ENCODE assay signal across 11 cellular contexts in the genomic region with DNA sequence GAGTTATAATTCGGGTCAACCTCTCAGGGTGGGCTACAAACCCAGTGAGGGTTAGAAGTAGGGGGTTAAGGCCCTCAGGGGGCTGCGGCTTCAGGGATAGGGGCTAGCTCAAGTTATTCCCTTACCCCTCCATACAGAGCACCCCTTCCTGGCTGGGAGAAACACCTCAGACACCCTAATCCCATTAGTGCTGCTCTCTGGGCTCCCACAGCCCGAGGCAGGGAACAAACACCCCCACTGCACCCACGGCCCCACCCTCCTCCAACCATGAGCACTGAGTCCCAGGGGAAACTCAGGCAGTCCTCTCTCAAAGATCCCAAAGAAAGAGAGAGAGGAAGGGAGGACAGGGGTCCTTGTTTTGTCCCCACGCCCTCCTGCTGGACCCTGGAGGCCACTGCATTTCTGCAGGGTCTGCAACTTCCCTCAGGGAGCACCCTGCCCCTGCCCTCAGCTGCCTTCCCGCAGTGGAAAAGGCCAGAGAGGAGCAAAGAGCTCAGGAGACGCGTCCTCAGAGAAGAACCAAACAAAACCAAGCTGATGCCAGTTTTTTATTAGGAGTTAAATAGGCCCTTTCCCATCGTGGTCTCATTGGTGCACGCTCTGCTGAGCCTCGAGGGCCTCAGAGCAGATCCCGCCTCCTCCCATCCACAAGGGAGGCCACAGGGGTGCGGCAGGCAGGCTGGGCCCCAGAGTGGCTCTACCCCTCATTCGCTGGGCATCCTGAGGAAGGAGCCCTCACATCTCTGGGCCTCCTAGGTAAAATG. TPM values are rescaled to one million over a fixed set of nuclear protein-coding genes. Genes with fewer than 3 reads are reported as not detected.
DNase-seq lines count a peak whose midpoint lies in the region; ATAC-seq and TF ChIP-seq lines count a peak whose summit lies in the region.
"Had no signal": no experiment of that assay in that cellular context is flagged by ENCODE, and none has a peak within 500 bp of the region (broad histone marks: within the 10 kb centered on the region; RNA-seq: fewer than 3 reads in every experiment).

No MANE protein-coding gene starts in this region.

- CTCF ChIA-PET in activated CD4-positive, alpha-beta T cell treated with anti-CD3 and anti-CD28 coated beads for 36 hours (lab: Charles Lee) = no interaction called here
- CTCF ChIA-PET in T-cell (lab: Charles Lee) = interaction anchor here (0.5 to 2.8 kb wide), 4 partner anchors 11 to 131 kb away, joined by 3 to 28 read pairs (median 8); a partner anchor contains a TSS

- H4K20me1 ChIP-seq in hepatocyte (ENCODE audit: insufficient read depth, poor library complexity, severe bottlenecking) = no peaks in the 10 kb centered on the region

- H3K4me3 Mint-ChIP-seq in activated CD4-positive, alpha-beta T cell treated with anti-CD3 and anti-CD28 coated beads for 36 hours = peak overlapping the region; percentile 27
- H3K4me3 Mint-ChIP-seq in T-cell = peak overlapping the region in 2 of 3 donors; percentile 44 to 93
- H3K4me3 Mint-ChIP-seq in stimulated activated naive CD8-positive, alpha-beta T cell treated with anti-CD3 and anti-CD28 coated beads, Interleukin-15, amount 100 ng/mL, for 72 hours = peak overlapping the region in 1 of 2 donors; percentile 1

- no peaks in the 10 kb centered on the region for H3K36me3 ChIP-seq in hepatocyte (replicated peaks; ENCODE audit: insufficient read depth, low read depth)
- H3K36me3 ChIP-seq in suprapubic skin = no peaks in the 10 kb centered on the region

- H3K4me3 ChIP-seq in hepatocyte (no peak overlapping the region), suprapubic skin (peak overlapping the region; percentile 58)

- WGBS in hepatocyte (ENCODE audit: low lambda C conversion rate, missing lambda C conversion rate) = 64% methylated on average over 14 of the region's 14 CpGs
- WGBS in suprapubic skin = 35% methylated on average over 14 of the region's 14 CpGs

- no peaks in the 10 kb centered on the region for H3K27me3 Mint-ChIP-seq in activated CD4-positive, alpha-beta T cell treated with anti-CD3 and anti-CD28 coated beads for 36 hours
- no peaks in the 10 kb centered on the region for H3K27me3 Mint-ChIP-seq in T-cell
- no peaks in the 10 kb centered on the region for H3K27me3 Mint-ChIP-seq in stimulated activated naive CD8-positive, alpha-beta T cell treated with anti-CD3 and anti-CD28 coated beads, Interleukin-15, amount 100 ng/mL, for 72 hours

- peak overlapping the region; percentile 96 for H3K27ac Mint-ChIP-seq in activated CD4-positive, alpha-beta T cell treated with anti-CD3 and anti-CD28 coated beads for 36 hours
- peak overlapping the region; percentile 100 for H3K27ac Mint-ChIP-seq in T-cell
- no peak overlapping the region for H3K27ac Mint-ChIP-seq in stimulated activated naive CD8-positive, alpha-beta T cell treated with anti-CD3 and anti-CD28 coated beads, Interleukin-15, amount 100 ng/mL, for 72 hours

- peak overlapping the region; percentile 63 for H3K4me2 ChIP-seq in hepatocyte

- TF ChIP-seq EP300 in suprapubic skin (IDR thresholded peaks at IDR 0.05) = no peak

- H3K79me2 ChIP-seq in hepatocyte = peaks cover 9% of the 10 kb centered on the region

- no peaks in the 10 kb centered on the region for H3K27me3 ChIP-seq in hepatocyte
- no peaks in the 10 kb centered on the region for H3K27me3 ChIP-seq in suprapubic skin

- H3K27ac ChIP-seq in hepatocyte (peak overlapping the region; percentile 97), suprapubic skin (peak overlapping the region; percentile 91)
- H3K27ac ChIP-seq: C4-2B had no signal

- no peaks in the 10 kb centered on the region for H3K9me3 Mint-ChIP-seq in activated CD4-positive, alpha-beta T cell treated with anti-CD3 and anti-CD28 coated beads for 36 hours (ENCODE audit: low read depth)
- no peaks in the 10 kb centered on the region for H3K9me3 Mint-ChIP-seq in T-cell
- no peaks in the 10 kb centered on the region for H3K9me3 Mint-ChIP-seq in stimulated activated naive CD8-positive, alpha-beta T cell treated with anti-CD3 and anti-CD28 coated beads, Interleukin-15, amount 100 ng/mL, for 72 hours

- no peak for TF ChIP-seq POLR2A in suprapubic skin (IDR thresholded peaks at IDR 0.05)

- no peak for ATAC-seq in activated CD4-positive, alpha-beta T cell treated with anti-CD3 and anti-CD28 coated beads for 36 hours
- ATAC-seq in T-cell (replicated peaks in 1 of 4) (no peak), GM21619 (IDR thresholded peaks at IDR 0.05; ENCODE audit: unreplicated experiment) (no peak), HG03025 (IDR thresholded peaks at IDR 0.05; ENCODE audit: low FRiP score, unreplicated experiment) (no peak)
- no peak for ATAC-seq in stimulated activated naive CD8-positive, alpha-beta T cell treated with anti-CD3 and anti-CD28 coated beads, Interleukin-15, amount 100 ng/mL, for 72 hours

- intact Hi-C loops in activated CD4-positive, alpha-beta T cell treated with anti-CD3 and anti-CD28 coated beads for 36 hours (cut with DNase I, micrococcal nuclease) = loop anchor here in 1 of 2 experiments (5.0 kb wide), 1 partner anchor 1060 kb away; a partner anchor contains a TSS

- no peak for TF ChIP-seq CTCF in hepatocyte (IDR thresholded peaks at IDR 0.05; ENCODE audit: poor library complexity)
- no peak for TF ChIP-seq CTCF in suprapubic skin (IDR thresholded peaks at IDR 0.05)

- no peak overlapping the region for H2AFZ ChIP-seq in hepatocyte

- H3K9me3 ChIP-seq in hepatocyte (ENCODE audit: low read depth) (no peaks in the 10 kb centered on the region), suprapubic skin (no peaks in the 10 kb centered on the region)

- POLR2A ChIA-PET in activated CD4-positive, alpha-beta T cell treated with anti-CD3 and anti-CD28 coated beads for 36 hours (lab: Charles Lee) = no interaction called here
- POLR2A ChIA-PET in T-cell (lab: Charles Lee) = interaction anchor here in 1 of 2 donors (0.6 kb wide), 1 partner anchor 74 kb away, joined by 3 read pairs; no protein-coding TSS in a partner anchor

- peaks cover 24% of the 10 kb centered on the region for H3K36me3 Mint-ChIP-seq in activated CD4-positive, alpha-beta T cell treated with anti-CD3 and anti-CD28 coated beads for 36 hours (ENCODE audit: low read depth)
- H3K36me3 Mint-ChIP-seq in T-cell = peaks cover 21% of the 10 kb centered on the region

- peaks cover 54% of the 10 kb centered on the region for H3K4me1 Mint-ChIP-seq in activated CD4-positive, alpha-beta T cell treated with anti-CD3 and anti-CD28 coated beads for 36 hours
- peaks cover 50 to 70% (median 57%) of the 10 kb centered on the region in 3 donors for H3K4me1 Mint-ChIP-seq in T-cell
- peaks cover 85% of the 10 kb centered on the region for H3K4me1 Mint-ChIP-seq in stimulated activated naive CD8-positive, alpha-beta T cell treated with anti-CD3 and anti-CD28 coated beads, Interleukin-15, amount 100 ng/mL, for 72 hours

- no peaks in the 10 kb centered on the region for H3K9me2 ChIP-seq in hepatocyte (replicated peaks; ENCODE audit: insufficient read depth)

- no peak for DNase-seq in activated CD4-positive, alpha-beta T cell treated with anti-CD3 and anti-CD28 coated beads for 36 hours
- DNase-seq in activated CD4-positive, alpha-beta T cell treated with anti-CD3 and anti-CD28 coated beads for 48 hours = no peak
- DNase-seq in T-cell = no peak
- no peak for DNase-seq in hepatocyte (ENCODE audit: low spot score)
- no peak for DNase-seq in suprapubic skin (ENCODE audit: low spot score in 2 of 2)
- no peak for DNase-seq in stimulated activated naive CD8-positive, alpha-beta T cell treated with anti-CD3 and anti-CD28 coated beads, Interleukin-15, amount 100 ng/mL, for 72 hours
- DNase-seq: activated CD8-positive, alpha-beta memory T cell treated with anti-CD3 and anti-CD28 coated beads, Interleukin-2, amount 50 U/mL, for 48 hours; KBM-7 had no signal

- H3K4me1 ChIP-seq in hepatocyte (ENCODE audit: insufficient read depth) (peaks cover 69% of the 10 kb centered on the region), suprapubic skin (peaks cover 98% of the 10 kb centered on the region)

RNA-seq across cellular contexts. Expression of a gene that starts 1.4 kb away (rescaled TPM):
- 100 to 1,000 TPM in 1 of 2 experiments, 10 to 100 TPM in 1; 84.8 to 166 TPM for total RNA-seq in activated CD4-positive, alpha-beta T cell treated with anti-CD3 and anti-CD28 coated beads for 36 hours
- 100 to 1,000 TPM; 297 to 698 (median 384) TPM for total RNA-seq in T-cell
- 64.1 and 101 TPM in 2 replicates for total RNA-seq in hepatocyte
- 116 and 187 TPM in 2 replicates for polyA plus RNA-seq in hepatocyte
- 100 to 1,000 TPM in 3 of 4 donors, 10 to 100 TPM in 1; 89.3 to 229 (median 175) TPM for total RNA-seq in suprapubic skin

RNA-seq across cellular contexts. Expression of a gene that starts 2.1 kb away (rescaled TPM):
- total RNA-seq in activated CD4-positive, alpha-beta T cell treated with anti-CD3 and anti-CD28 coated beads for 36 hours = not detected
- total RNA-seq in T-cell (not detected), hepatocyte (2.6 and 2.7 TPM in 2 replicates), suprapubic skin (100 to 1,000 TPM in 1 of 4 donors, 10 to 100 TPM in 2, not detected in 1; 42.6 to 342 (median 88.0) TPM)
- polyA plus RNA-seq in hepatocyte = 1.9 and 6.1 TPM in 2 replicates

RNA-seq across cellular contexts. Expression of a gene that starts 6.2 kb away (rescaled TPM):
- total RNA-seq in activated CD4-positive, alpha-beta T cell treated with anti-CD3 and anti-CD28 coated beads for 36 hours = 1 to 10 TPM; 2.4 to 3.4 TPM
- total RNA-seq in T-cell (1 to 10 TPM in 3 of 5 donors, under 1 TPM in 1, not detected in 1; 0.36 to 1.6 (median 1.2) TPM), hepatocyte (not detected in 2 replicates), suprapubic skin (not detected)
- polyA plus RNA-seq in hepatocyte = 0.54 and 1.0 TPM in 2 replicates

RNA-seq across cellular contexts. Expression of a gene that starts 11.2 kb away (rescaled TPM):
- total RNA-seq in activated CD4-positive, alpha-beta T cell treated with anti-CD3 and anti-CD28 coated beads for 36 hours = 100 to 1,000 TPM; 219 to 349 TPM
- total RNA-seq in T-cell (100 to 1,000 TPM; 200 to 467 (median 400) TPM), hepatocyte (140 and 173 TPM in 2 replicates), suprapubic skin (100 to 1,000 TPM; 135 to 264 (median 241) TPM)
- polyA plus RNA-seq in hepatocyte = 657 and 701 TPM in 2 replicates

RNA-seq across cellular contexts. Expression of a gene that starts 18.7 kb away (rescaled TPM):
- 1 to 10 TPM; 3.3 to 7.0 TPM for total RNA-seq in activated CD4-positive, alpha-beta T cell treated with anti-CD3 and anti-CD28 coated beads for 36 hours
- total RNA-seq in T-cell (under 1 TPM in 1 of 5 donors, not detected in 4; 0.66 TPM), hepatocyte (1.7 and 4.2 TPM in 2 replicates), suprapubic skin (100 to 1,000 TPM; 127 to 519 (median 267) TPM)
- polyA plus RNA-seq in hepatocyte = 6.9 and 10.3 TPM in 2 replicates

Comparison
In these comparisons a context has a peak if more than half of its experiments do, and no peak if none do; other contexts are left out.
1. H3K27ac Mint-ChIP-seq: peak in activated CD4-positive, alpha-beta T cell treated with anti-CD3 and anti-CD28 coated beads for 36 hours (single experiment) and T-cell (2 of 2); none in stimulated activated naive CD8-positive, alpha-beta T cell treated with anti-CD3 and anti-CD28 coated beads, Interleukin-15, amount 100 ng/mL, for 72 hours (0 of 2).